ENCODE assay signal across 2 cellular contexts in the genomic region with DNA sequence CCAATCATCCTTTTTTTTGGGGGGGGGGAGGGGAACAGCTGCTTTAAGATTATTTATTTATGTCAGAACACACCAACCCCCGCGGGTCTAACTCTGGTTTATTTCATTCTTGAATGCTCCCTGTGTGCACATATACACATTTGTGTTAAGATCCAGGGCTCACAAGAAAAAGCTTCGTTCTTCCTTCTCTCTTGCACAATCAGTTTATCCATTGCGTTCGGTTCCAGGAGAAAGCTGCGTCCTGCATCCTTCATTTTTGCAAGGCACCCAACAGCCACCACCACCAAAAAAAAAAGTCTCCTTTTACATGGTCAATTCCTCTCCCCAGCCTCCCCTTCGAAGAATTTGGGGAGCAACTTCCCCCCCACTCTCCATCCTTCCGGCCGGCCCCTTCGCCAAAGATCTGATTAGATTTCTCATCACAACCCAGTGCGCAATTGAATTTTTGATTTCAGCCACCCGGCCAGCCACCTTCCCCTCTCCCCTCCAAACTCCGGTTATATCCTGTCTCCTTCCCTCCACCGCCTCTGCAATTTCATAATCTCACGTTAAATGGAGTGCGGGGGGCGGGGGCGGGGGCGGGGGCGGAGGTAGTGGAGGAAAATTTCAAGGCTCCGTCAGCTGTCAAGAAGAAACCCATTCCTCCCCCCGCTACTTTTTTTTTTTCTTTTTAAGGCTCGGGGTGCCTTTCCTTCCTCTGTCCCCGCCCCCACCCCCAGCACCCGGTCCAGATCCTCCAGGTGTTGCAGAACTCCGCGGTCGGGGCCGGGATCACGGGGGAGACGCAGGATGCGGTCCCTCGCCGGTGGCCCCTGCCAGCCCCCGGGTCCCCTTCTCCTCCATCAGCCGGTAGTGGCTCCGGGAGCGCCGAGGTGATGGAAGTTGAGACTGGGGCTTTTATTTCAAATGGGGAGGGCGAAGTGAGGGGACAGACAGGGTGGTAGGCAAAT.
TF ChIP-seq lines count a peak whose summit lies in the region.

No MANE protein-coding gene starts in this region.

TF ChIP-seq in GM23338, 12 proteins besides CTCF, POLR2A, EP300 and RAD21 (continued from another document):
- TF ChIP-seq, protein P1, sequence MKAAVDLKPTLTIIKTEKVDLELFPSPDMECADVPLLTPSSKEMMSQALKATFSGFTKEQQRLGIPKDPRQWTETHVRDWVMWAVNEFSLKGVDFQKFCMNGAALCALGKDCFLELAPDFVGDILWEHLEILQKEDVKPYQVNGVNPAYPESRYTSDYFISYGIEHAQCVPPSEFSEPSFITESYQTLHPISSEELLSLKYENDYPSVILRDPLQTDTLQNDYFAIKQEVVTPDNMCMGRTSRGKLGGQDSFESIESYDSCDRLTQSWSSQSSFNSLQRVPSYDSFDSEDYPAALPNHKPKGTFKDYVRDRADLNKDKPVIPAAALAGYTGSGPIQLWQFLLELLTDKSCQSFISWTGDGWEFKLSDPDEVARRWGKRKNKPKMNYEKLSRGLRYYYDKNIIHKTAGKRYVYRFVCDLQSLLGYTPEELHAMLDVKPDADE (IDR thresholded peaks at IDR 0.05) = no peak
- TF ChIP-seq EZH2phosphoT487 (IDR thresholded peaks at IDR 0.05; ENCODE audit: unreplicated experiment) (no peak), CREB1 (CRISPR knock-in tag; IDR thresholded peaks at IDR 0.05; ENCODE audit: low read depth) (no peak), JUNB (IDR thresholded peaks at IDR 0.05; ENCODE audit: unreplicated experiment) (no peak), NANOG (IDR thresholded peaks at IDR 0.05; ENCODE audit: borderline replicate concordance) (no peak), POLR2AphosphoS5 (IDR thresholded peaks at IDR 0.05; ENCODE audit: low read depth) (no peak), ZNF331 (CRISPR knock-in tag; IDR thresholded peaks at IDR 0.05; ENCODE audit: low read depth) (no peak)
- TF ChIP-seq, protein P2, sequence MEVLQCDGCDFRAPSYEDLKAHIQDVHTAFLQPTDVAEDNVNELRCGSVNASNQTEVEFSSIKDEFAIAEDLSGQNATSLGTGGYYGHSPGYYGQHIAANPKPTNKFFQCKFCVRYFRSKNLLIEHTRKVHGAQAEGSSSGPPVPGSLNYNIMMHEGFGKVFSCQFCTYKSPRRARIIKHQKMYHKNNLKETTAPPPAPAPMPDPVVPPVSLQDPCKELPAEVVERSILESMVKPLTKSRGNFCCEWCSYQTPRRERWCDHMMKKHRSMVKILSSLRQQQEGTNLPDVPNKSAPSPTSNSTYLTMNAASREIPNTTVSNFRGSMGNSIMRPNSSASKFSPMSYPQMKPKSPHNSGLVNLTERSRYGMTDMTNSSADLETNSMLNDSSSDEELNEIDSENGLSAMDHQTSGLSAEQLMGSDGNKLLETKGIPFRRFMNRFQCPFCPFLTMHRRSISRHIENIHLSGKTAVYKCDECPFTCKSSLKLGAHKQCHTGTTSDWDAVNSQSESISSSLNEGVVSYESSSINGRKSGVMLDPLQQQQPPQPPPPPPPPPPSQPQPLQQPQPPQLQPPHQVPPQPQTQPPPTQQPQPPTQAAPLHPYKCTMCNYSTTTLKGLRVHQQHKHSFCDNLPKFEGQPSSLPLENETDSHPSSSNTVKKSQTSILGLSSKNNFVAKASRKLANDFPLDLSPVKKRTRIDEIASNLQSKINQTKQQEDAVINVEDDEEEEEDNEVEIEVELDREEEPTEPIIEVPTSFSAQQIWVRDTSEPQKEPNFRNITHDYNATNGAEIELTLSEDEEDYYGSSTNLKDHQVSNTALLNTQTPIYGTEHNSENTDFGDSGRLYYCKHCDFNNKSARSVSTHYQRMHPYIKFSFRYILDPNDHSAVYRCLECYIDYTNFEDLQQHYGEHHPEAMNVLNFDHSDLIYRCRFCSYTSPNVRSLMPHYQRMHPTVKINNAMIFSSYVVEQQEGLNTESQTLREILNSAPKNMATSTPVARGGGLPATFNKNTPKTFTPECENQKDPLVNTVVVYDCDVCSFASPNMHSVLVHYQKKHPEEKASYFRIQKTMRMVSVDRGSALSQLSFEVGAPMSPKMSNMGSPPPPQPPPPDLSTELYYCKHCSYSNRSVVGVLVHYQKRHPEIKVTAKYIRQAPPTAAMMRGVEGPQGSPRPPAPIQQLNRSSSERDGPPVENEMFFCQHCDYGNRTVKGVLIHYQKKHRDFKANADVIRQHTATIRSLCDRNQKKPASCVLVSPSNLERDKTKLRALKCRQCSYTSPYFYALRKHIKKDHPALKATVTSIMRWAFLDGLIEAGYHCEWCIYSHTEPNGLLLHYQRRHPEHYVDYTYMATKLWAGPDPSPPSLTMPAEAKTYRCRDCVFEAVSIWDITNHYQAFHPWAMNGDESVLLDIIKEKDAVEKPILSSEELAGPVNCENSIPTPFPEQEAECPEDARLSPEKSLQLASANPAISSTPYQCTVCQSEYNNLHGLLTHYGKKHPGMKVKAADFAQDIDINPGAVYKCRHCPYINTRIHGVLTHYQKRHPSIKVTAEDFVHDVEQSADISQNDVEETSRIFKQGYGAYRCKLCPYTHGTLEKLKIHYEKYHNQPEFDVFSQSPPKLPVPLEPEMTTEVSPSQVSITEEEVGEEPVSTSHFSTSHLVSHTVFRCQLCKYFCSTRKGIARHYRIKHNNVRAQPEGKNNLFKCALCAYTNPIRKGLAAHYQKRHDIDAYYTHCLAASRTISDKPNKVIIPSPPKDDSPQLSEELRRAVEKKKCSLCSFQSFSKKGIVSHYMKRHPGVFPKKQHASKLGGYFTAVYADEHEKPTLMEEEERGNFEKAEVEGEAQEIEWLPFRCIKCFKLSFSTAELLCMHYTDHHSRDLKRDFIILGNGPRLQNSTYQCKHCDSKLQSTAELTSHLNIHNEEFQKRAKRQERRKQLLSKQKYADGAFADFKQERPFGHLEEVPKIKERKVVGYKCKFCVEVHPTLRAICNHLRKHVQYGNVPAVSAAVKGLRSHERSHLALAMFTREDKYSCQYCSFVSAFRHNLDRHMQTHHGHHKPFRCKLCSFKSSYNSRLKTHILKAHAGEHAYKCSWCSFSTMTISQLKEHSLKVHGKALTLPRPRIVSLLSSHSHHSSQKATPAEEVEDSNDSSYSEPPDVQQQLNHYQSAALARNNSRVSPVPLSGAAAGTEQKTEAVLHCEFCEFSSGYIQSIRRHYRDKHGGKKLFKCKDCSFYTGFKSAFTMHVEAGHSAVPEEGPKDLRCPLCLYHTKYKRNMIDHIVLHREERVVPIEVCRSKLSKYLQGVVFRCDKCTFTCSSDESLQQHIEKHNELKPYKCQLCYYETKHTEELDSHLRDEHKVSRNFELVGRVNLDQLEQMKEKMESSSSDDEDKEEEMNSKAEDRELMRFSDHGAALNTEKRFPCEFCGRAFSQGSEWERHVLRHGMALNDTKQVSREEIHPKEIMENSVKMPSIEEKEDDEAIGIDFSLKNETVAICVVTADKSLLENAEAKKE (CRISPR knock-in tag; IDR thresholded peaks at IDR 0.05) = no peak

TF ChIP-seq in WTC11, 78 proteins besides CTCF, POLR2A, EP300 and RAD21 (continued from another document):
- TF ChIP-seq, protein P3, sequence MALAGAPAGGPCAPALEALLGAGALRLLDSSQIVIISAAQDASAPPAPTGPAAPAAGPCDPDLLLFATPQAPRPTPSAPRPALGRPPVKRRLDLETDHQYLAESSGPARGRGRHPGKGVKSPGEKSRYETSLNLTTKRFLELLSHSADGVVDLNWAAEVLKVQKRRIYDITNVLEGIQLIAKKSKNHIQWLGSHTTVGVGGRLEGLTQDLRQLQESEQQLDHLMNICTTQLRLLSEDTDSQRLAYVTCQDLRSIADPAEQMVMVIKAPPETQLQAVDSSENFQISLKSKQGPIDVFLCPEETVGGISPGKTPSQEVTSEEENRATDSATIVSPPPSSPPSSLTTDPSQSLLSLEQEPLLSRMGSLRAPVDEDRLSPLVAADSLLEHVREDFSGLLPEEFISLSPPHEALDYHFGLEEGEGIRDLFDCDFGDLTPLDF (CRISPR knock-in tag; IDR thresholded peaks at IDR 0.05) = no peak
